Comparison of ENCODE assay signal across 24 cellular contexts in genomic region chr12:82437744-82438143, GRCh38.
DNase-seq lines count a peak whose midpoint lies in the region; ATAC-seq and TF ChIP-seq lines count a peak whose summit lies in the region.
"Had no signal": no experiment of that assay in that cellular context is flagged by ENCODE, and none has a peak within 500 bp of the region (broad histone marks: within the 10 kb centered on the region; RNA-seq: fewer than 3 reads in every experiment).

No MANE protein-coding gene starts in this region.

- H3K4me1 Mint-ChIP-seq in activated T-helper 17 cell treated with anti-CD3 and anti-CD28 coated beads, Interleukin-2, amount 50 U/mL, for 72 hours, result peaks cover 10% of the 10 kb centered on the region
- no peaks in the 10 kb centered on the region for H3K4me1 Mint-ChIP-seq in CD8-positive, alpha-beta T cell (ENCODE audit: low read depth)
- H3K4me1 Mint-ChIP-seq: activated B cell treated with CpG ODN at 0.5 μM for 24 hours; activated CD4-positive, alpha-beta memory T cell treated with anti-CD3 and anti-CD28 coated beads, Interleukin-2, amount 10 ng/mL, durations not matched to agents 7 days and 5 days had no signal

- no peaks in the 10 kb centered on the region for H3K27me3 Mint-ChIP-seq in activated T-helper 17 cell treated with anti-CD3 and anti-CD28 coated beads, Interleukin-2, amount 50 U/mL, for 72 hours
- no peaks in the 10 kb centered on the region for H3K27me3 Mint-ChIP-seq in CD8-positive, alpha-beta T cell (ENCODE audit: low read depth)
- H3K27me3 Mint-ChIP-seq: activated B cell treated with CpG ODN at 0.5 μM for 24 hours; activated CD4-positive, alpha-beta memory T cell treated with anti-CD3 and anti-CD28 coated beads, Interleukin-2, amount 10 ng/mL, durations not matched to agents 7 days and 5 days; activated naive CD8-positive, alpha-beta T cell; activated T-cell treated with anti-CD3 and anti-CD28 coated beads, Interleukin-2, amount 50 U/mL, for 24 hours; naive thymus-derived CD4-positive, alpha-beta T cell had no signal

- peak overlapping the region; percentile 48 for H3K27ac Mint-ChIP-seq in activated T-helper 17 cell treated with anti-CD3 and anti-CD28 coated beads, Interleukin-2, amount 50 U/mL, for 72 hours
- H3K27ac Mint-ChIP-seq in CD8-positive, alpha-beta T cell, result no peak overlapping the region
- H3K27ac Mint-ChIP-seq: activated B cell treated with CpG ODN at 0.5 μM for 24 hours; activated CD4-positive, alpha-beta memory T cell treated with anti-CD3 and anti-CD28 coated beads, Interleukin-2, amount 10 ng/mL, durations not matched to agents 7 days and 5 days; activated naive CD8-positive, alpha-beta T cell; activated T-cell treated with anti-CD3 and anti-CD28 coated beads, Interleukin-2, amount 50 U/mL, for 24 hours; naive thymus-derived CD4-positive, alpha-beta T cell had no signal

- no peak overlapping the region for H3K4me3 ChIP-seq in CD8-positive, alpha-beta T cell (ENCODE audit: low read depth, low read length)
- H3K4me3 ChIP-seq in effector memory CD4-positive, alpha-beta T cell (ENCODE audit: insufficient read depth, low read depth, low read length, poor library complexity, severe bottlenecking), result no peak overlapping the region
- H3K4me3 ChIP-seq: pancreas had no signal

- POLR2A ChIA-PET in CD8-positive, alpha-beta T cell (lab: Charles Lee), result no interaction called here

- no peaks in the 10 kb centered on the region for H3K9me3 ChIP-seq in CD8-positive, alpha-beta T cell (ENCODE audit: low read length)
- H3K9me3 ChIP-seq in effector memory CD4-positive, alpha-beta T cell (ENCODE audit: control insufficient read depth, low read length), result no peaks in the 10 kb centered on the region
- H3K9me3 ChIP-seq: pancreas, SK-N-SH had no signal

- intact Hi-C loops in CD8-positive, alpha-beta T cell (cut with DNase I, micrococcal nuclease), result no loop called here

- no peak for DNase-seq in CD8-positive, alpha-beta T cell
- no peak for DNase-seq in effector memory CD4-positive, alpha-beta T cell
- no peak for DNase-seq in NCI-H146 (lab: John Stamatoyannopoulos, UW)
- no peak for DNase-seq in caudate nucleus (lab: John Stamatoyannopoulos, UW)
- DNase-seq: activated B cell treated with CpG ODN at 0.5 μM for 24 hours; activated CD4-positive, alpha-beta memory T cell treated with anti-CD3 and anti-CD28 coated beads, Interleukin-2, amount 10 ng/mL, durations not matched to agents 7 days and 5 days; activated T-cell treated with anti-CD3 and anti-CD28 coated beads, Interleukin-2, amount 50 U/mL, for 24 hours; DMS79; naive thymus-derived CD4-positive, alpha-beta T cell; NCI-H1436; NCI-H526; pancreas; SK-N-SH; stimulated activated CD4-positive, alpha-beta T cell treated with anti-CD3 and anti-CD28 coated beads, Interleukin-15, amount 100 ng/mL, for 24 hours; substantia nigra had no signal

- ATAC-seq in GM18909 (IDR thresholded peaks at IDR 0.05; ENCODE audit: poor library complexity, unreplicated experiment) (peak; percentile 43), GM21529 (IDR thresholded peaks at IDR 0.05; ENCODE audit: unreplicated experiment) (peak; percentile 45), HG02973 (IDR thresholded peaks at IDR 0.05; ENCODE audit: unreplicated experiment) (peak; percentile 42)
- peak; percentile 59 for ATAC-seq in activated T-helper 17 cell treated with anti-CD3 and anti-CD28 coated beads, Interleukin-2, amount 50 U/mL, for 72 hours (replicated peaks)
- no peak for ATAC-seq in CD8-positive, alpha-beta T cell
- ATAC-seq: HCT116; naive thymus-derived CD4-positive, alpha-beta T cell; pancreas; sciatic nerve had no signal

- CTCF ChIA-PET in CD8-positive, alpha-beta T cell (lab: Charles Lee), result no interaction called here

- TF ChIP-seq CTCF in CD8-positive, alpha-beta T cell (IDR thresholded peaks at IDR 0.05), result no peak

- H3K27ac ChIP-seq in CD8-positive, alpha-beta T cell (ENCODE audit: low read depth, low read length), result no peak overlapping the region
- H3K27ac ChIP-seq in effector memory CD4-positive, alpha-beta T cell (ENCODE audit: insufficient read depth, low read length, poor library complexity, severe bottlenecking), result no peak overlapping the region
- H3K27ac ChIP-seq in caudate nucleus (ENCODE audit: low read depth, low read length), result no peak overlapping the region
- H3K27ac ChIP-seq: HL-60, pancreas, RWPE1 had no signal

- no peak overlapping the region for H3K4me3 Mint-ChIP-seq in activated T-helper 17 cell treated with anti-CD3 and anti-CD28 coated beads, Interleukin-2, amount 50 U/mL, for 72 hours
- no peak overlapping the region for H3K4me3 Mint-ChIP-seq in CD8-positive, alpha-beta T cell
- H3K4me3 Mint-ChIP-seq: activated B cell treated with CpG ODN at 0.5 μM for 24 hours; activated CD4-positive, alpha-beta memory T cell treated with anti-CD3 and anti-CD28 coated beads, Interleukin-2, amount 10 ng/mL, durations not matched to agents 7 days and 5 days; activated naive CD8-positive, alpha-beta T cell; activated T-cell treated with anti-CD3 and anti-CD28 coated beads, Interleukin-2, amount 50 U/mL, for 24 hours; naive thymus-derived CD4-positive, alpha-beta T cell had no signal

- peaks cover 3% of the 10 kb centered on the region for H3K9me3 Mint-ChIP-seq in activated T-helper 17 cell treated with anti-CD3 and anti-CD28 coated beads, Interleukin-2, amount 50 U/mL, for 72 hours
- no peaks in the 10 kb centered on the region for H3K9me3 Mint-ChIP-seq in CD8-positive, alpha-beta T cell
- H3K9me3 Mint-ChIP-seq: activated CD4-positive, alpha-beta memory T cell treated with anti-CD3 and anti-CD28 coated beads, Interleukin-2, amount 10 ng/mL, durations not matched to agents 7 days and 5 days; activated T-cell treated with anti-CD3 and anti-CD28 coated beads, Interleukin-2, amount 50 U/mL, for 24 hours had no signal

- no peaks in the 10 kb centered on the region for H3K27me3 ChIP-seq in CD8-positive, alpha-beta T cell (ENCODE audit: insufficient read depth, low read length)
- H3K27me3 ChIP-seq in effector memory CD4-positive, alpha-beta T cell (replicated peaks; ENCODE audit: control insufficient read depth, insufficient read depth, low read length, poor library complexity, severe bottlenecking), result no peaks in the 10 kb centered on the region
- H3K27me3 ChIP-seq: pancreas had no signal

- no peaks in the 10 kb centered on the region for H3K36me3 ChIP-seq in CD8-positive, alpha-beta T cell (ENCODE audit: insufficient read depth, low read length)
- no peaks in the 10 kb centered on the region for H3K36me3 ChIP-seq in effector memory CD4-positive, alpha-beta T cell (ENCODE audit: control insufficient read depth, insufficient read depth, low read length)

- H3K4me1 ChIP-seq in CD8-positive, alpha-beta T cell (ENCODE audit: insufficient read depth, low read length), result no peaks in the 10 kb centered on the region
- H3K4me1 ChIP-seq in effector memory CD4-positive, alpha-beta T cell (ENCODE audit: control insufficient read depth, insufficient read depth, low read length, poor library complexity, severe bottlenecking), result no peaks in the 10 kb centered on the region
- H3K4me1 ChIP-seq: pancreas had no signal

- peaks cover 39% of the 10 kb centered on the region for H3K36me3 Mint-ChIP-seq in activated T-helper 17 cell treated with anti-CD3 and anti-CD28 coated beads, Interleukin-2, amount 50 U/mL, for 72 hours (ENCODE audit: low read depth)
- H3K36me3 Mint-ChIP-seq in CD8-positive, alpha-beta T cell, result peaks cover 47% of the 10 kb centered on the region
